1 cellular context compared by ENCODE assay signal in genomic region chr2:119715409-119716295, GRCh38.
TF ChIP-seq lines count a peak whose summit lies in the region.

No MANE protein-coding gene starts in this region.

TF ChIP-seq in GM23338, 12 proteins besides CTCF, POLR2A, EP300 and RAD21 (continued from another document):
- TF ChIP-seq ZNF462 (CRISPR knock-in tag; IDR thresholded peaks at IDR 0.05) (no peak), POLR2AphosphoS5 (IDR thresholded peaks at IDR 0.05; ENCODE audit: low read depth) (no peak), EZH2 (IDR thresholded peaks at IDR 0.05; ENCODE audit: low read depth, unreplicated experiment) (no peak), JUNB (IDR thresholded peaks at IDR 0.05; ENCODE audit: unreplicated experiment) (no peak), EZH2phosphoT487 (IDR thresholded peaks at IDR 0.05; ENCODE audit: unreplicated experiment) (no peak), ZNF331 (CRISPR knock-in tag; IDR thresholded peaks at IDR 0.05; ENCODE audit: low read depth) (no peak)
